In genomic region chr3:67030785-67031740, GRCh38 we compare ENCODE assay signal across 1 cellular context.
TF ChIP-seq lines count a peak whose summit lies in the region.

No MANE protein-coding gene starts in this region.

TF ChIP-seq in K562, 482 proteins besides CTCF, POLR2A, EP300 and RAD21 (continued from another document and continues in another):
- peak; percentile 97 for TF ChIP-seq HMBOX1 (IDR thresholded peaks at IDR 0.05)
- TF ChIP-seq THAP7 (CRISPR knock-in tag; IDR thresholded peaks at IDR 0.05): no peak
- TF ChIP-seq FOS (IDR thresholded peaks at IDR 0.05; ENCODE audit: extremely low read depth, insufficient read length): no peak
- TF ChIP-seq CHD1 (IDR thresholded peaks at IDR 0.05; ENCODE audit: low read length): no peak
- peak; percentile 59 for TF ChIP-seq DACH1 (IDR thresholded peaks at IDR 0.05; ENCODE audit: partially characterized antibody)
- TF ChIP-seq GATAD2B (IDR thresholded peaks at IDR 0.05; ENCODE audit: borderline replicate concordance): peak; percentile 38; the same call in 1 of the 2 replicates
- TF ChIP-seq CXXC5 (CRISPR knock-in tag; IDR thresholded peaks at IDR 0.05): peak; percentile 19
- TF ChIP-seq TCF3 (CRISPR knock-in tag; IDR thresholded peaks at IDR 0.05): peak; percentile 77
- no peak for TF ChIP-seq CREB3L1 (IDR thresholded peaks at IDR 0.05; ENCODE audit: borderline replicate concordance, low read depth)
- peak; percentile 57 for TF ChIP-seq SMAD4 (CRISPR knock-in tag; conservative IDR thresholded peaks at IDR 0.05)
- no peak for TF ChIP-seq RNF219 (CRISPR knock-in tag; IDR thresholded peaks at IDR 0.05)
- no peak for TF ChIP-seq CBX8 (IDR thresholded peaks at IDR 0.05; ENCODE audit: borderline replicate concordance, extremely low read depth, low read depth, low read length, poor library complexity, severe bottlenecking)
- TF ChIP-seq PKNOX1 (IDR thresholded peaks at IDR 0.05): peak; percentile 88
- no peak for TF ChIP-seq MTA3 (IDR thresholded peaks at IDR 0.05; ENCODE audit: borderline replicate concordance)
- no peak for TF ChIP-seq PYGO2 (tag; IDR thresholded peaks at IDR 0.05)
- peak in 1 of 2 experiments; percentile 45; a peak in 2 of 4 replicates for TF ChIP-seq FOXA3 (CRISPR knock-in tag; conservative IDR thresholded peaks at IDR 0.05 in 1 of 2, IDR thresholded peaks at IDR 0.05 in 1 of 2)
- no peak for TF ChIP-seq PCBP1 (IDR thresholded peaks at IDR 0.05; ENCODE audit: low read depth, low read length, poor library complexity, severe bottlenecking)
- TF ChIP-seq L3MBTL2 (IDR thresholded peaks at IDR 0.05): peak; percentile 56
- TF ChIP-seq NR2C2 (CRISPR knock-in tag; IDR thresholded peaks at IDR 0.05): no peak
- no peak for TF ChIP-seq NR2C2 (tag; IDR thresholded peaks at IDR 0.05)
- peak; percentile 92 for TF ChIP-seq MEIS2 (IDR thresholded peaks at IDR 0.05; ENCODE audit: partially characterized antibody)
- TF ChIP-seq ZNF695 (CRISPR knock-in tag; IDR thresholded peaks at IDR 0.05): no peak
- 0 out of 2 replicates have a peak, but pooled peaks have one; percentile 5 for TF ChIP-seq RFX1 (IDR thresholded peaks at IDR 0.05)
- no peak for TF ChIP-seq SRSF9 (IDR thresholded peaks at IDR 0.05; ENCODE audit: borderline replicate concordance, low read depth, low read length)
- TF ChIP-seq POU5F1 (IDR thresholded peaks at IDR 0.05; ENCODE audit: borderline replicate concordance, low read depth, low read length, partially characterized antibody): no peak
- TF ChIP-seq, protein P1, sequence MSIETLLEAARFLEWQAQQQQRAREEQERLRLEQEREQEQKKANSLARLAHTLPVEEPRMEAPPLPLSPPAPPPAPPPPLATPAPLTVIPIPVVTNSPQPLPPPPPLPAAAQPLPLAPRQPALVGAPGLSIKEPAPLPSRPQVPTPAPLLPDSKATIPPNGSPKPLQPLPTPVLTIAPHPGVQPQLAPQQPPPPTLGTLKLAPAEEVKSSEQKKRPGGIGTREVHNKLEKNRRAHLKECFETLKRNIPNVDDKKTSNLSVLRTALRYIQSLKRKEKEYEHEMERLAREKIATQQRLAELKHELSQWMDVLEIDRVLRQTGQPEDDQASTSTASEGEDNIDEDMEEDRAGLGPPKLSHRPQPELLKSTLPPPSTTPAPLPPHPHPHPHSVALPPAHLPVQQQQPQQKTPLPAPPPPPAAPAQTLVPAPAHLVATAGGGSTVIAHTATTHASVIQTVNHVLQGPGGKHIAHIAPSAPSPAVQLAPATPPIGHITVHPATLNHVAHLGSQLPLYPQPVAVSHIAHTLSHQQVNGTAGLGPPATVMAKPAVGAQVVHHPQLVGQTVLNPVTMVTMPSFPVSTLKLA (conservative IDR thresholded peaks at IDR 0.05): 0 out of 4 replicates have a peak, but pooled peaks of 1 of the 2 experiments have one; percentile 29
- no peak for TF ChIP-seq ZNF3 (CRISPR knock-in tag; IDR thresholded peaks at IDR 0.05)
- TF ChIP-seq FOXK1 (CRISPR knock-in tag; IDR thresholded peaks at IDR 0.05; ENCODE audit: borderline replicate concordance): no peak
- TF ChIP-seq, protein P2, sequence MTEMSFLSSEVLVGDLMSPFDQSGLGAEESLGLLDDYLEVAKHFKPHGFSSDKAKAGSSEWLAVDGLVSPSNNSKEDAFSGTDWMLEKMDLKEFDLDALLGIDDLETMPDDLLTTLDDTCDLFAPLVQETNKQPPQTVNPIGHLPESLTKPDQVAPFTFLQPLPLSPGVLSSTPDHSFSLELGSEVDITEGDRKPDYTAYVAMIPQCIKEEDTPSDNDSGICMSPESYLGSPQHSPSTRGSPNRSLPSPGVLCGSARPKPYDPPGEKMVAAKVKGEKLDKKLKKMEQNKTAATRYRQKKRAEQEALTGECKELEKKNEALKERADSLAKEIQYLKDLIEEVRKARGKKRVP (CRISPR knock-in tag; IDR thresholded peaks at IDR 0.05): no peak
- no peak for TF ChIP-seq RBM25 (IDR thresholded peaks at IDR 0.05; ENCODE audit: low read depth, low read length, severe bottlenecking)
- TF ChIP-seq HCFC1 (IDR thresholded peaks at IDR 0.05; ENCODE audit: low read depth, low read length): no peak
- TF ChIP-seq TEAD4 (IDR thresholded peaks at IDR 0.05; ENCODE audit: low read length): peak; percentile 83
- no peak for TF ChIP-seq TEAD4 (CRISPR knock-in tag; IDR thresholded peaks at IDR 0.05; ENCODE audit: borderline replicate concordance)
- TF ChIP-seq RERE (CRISPR knock-in tag; IDR thresholded peaks at IDR 0.05; ENCODE audit: borderline replicate concordance): no peak
- TF ChIP-seq MXI1 (IDR thresholded peaks at IDR 0.05; ENCODE audit: low read depth, low read length): no peak
- TF ChIP-seq FOXM1 (IDR thresholded peaks at IDR 0.05; ENCODE audit: low read depth): peak; percentile 58; the same call in 1 of the 2 replicates
- no peak for TF ChIP-seq FOXM1 (CRISPR knock-in tag; IDR thresholded peaks at IDR 0.05; ENCODE audit: low read depth)
- TF ChIP-seq ZBTB43 (CRISPR knock-in tag; IDR thresholded peaks at IDR 0.05): no peak
- TF ChIP-seq THAP12 (CRISPR knock-in tag; IDR thresholded peaks at IDR 0.05): no peak
- TF ChIP-seq SLC30A9 (CRISPR knock-in tag; IDR thresholded peaks at IDR 0.05): no peak
- TF ChIP-seq MTA2 (IDR thresholded peaks at IDR 0.05; ENCODE audit: low read depth): peak; percentile 29; the same call in 1 of the 2 replicates
- no peak for TF ChIP-seq KLF6 (CRISPR knock-in tag; IDR thresholded peaks at IDR 0.05; ENCODE audit: borderline replicate concordance)
- TF ChIP-seq BRD9 (IDR thresholded peaks at IDR 0.05; ENCODE audit: low read depth, partially characterized antibody): no peak
- TF ChIP-seq ZNF584 (CRISPR knock-in tag; IDR thresholded peaks at IDR 0.05; ENCODE audit: low read depth): no peak
- no peak for TF ChIP-seq NFE2 (IDR thresholded peaks at IDR 0.05; ENCODE audit: low read depth)
- peak; percentile 64 for TF ChIP-seq LEF1 (IDR thresholded peaks at IDR 0.05)
- no peak for TF ChIP-seq ZNF644 (tag; IDR thresholded peaks at IDR 0.05; ENCODE audit: low read depth)
- peak; percentile 76; the same call in 1 of the 2 replicates for TF ChIP-seq KLF16 (IDR thresholded peaks at IDR 0.05)
- TF ChIP-seq ZNF121 (CRISPR knock-in tag; conservative IDR thresholded peaks at IDR 0.05): no peak
